9 cellular contexts compared by ENCODE assay signal in the genomic region with DNA sequence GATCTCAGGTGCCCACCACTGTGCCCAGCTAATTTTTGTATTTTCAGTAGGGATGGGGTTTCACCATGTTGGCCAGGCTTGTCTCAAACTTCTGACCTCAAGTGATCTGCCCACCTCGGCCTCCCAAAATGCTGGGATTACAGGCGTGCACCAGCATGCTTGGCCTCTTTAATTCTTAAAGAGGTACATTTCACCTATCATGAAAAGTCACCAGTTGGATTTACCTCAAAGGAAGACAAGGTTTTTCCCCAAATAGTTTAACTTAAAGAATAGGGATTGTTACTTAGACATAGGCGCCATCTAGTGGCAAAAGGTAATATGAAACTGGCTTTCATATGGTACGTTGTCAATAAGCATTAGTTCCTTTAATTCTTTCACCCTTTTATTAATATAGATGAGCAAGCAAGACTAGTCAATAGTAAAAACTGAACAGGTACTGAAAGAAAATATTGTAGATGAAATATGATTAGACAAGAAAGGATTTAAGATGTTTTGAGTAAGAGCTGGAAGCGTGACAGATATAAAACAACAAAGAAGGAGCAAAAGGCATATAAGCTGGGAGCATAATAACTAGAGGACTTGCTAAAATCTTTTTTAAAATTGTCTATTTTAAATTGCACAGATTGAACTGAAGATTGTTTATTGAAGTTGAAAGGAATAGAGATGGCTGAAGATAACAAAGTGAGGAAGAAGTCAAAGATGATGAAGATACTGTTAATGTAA. TPM values are rescaled to one million over a fixed set of nuclear protein-coding genes. Genes with fewer than 3 reads are reported as not detected.
DNase-seq lines count a peak whose midpoint lies in the region; ATAC-seq, FAIRE-seq and TF ChIP-seq lines count a peak whose summit lies in the region.
"Had no signal": no experiment of that assay in that cellular context is flagged by ENCODE, and none has a peak within 500 bp of the region (broad histone marks: within the 10 kb centered on the region; RNA-seq: fewer than 3 reads in every experiment).

No MANE protein-coding gene starts in this region.

- WGBS in K562 (ENCODE audit: insufficient coverage, low coverage, missing lambda C conversion rate), result 15% methylated on average over 5 of the region's 5 CpGs

- POLR2A ChIA-PET in K562 (lab: Yijun Ruan, JAX), result interaction anchor here (0.7 to 1.0 kb wide), 2 partner anchors 9 to 116 kb away, joined by 3 read pairs; no protein-coding TSS in a partner anchor

- peak; percentile 58 for FAIRE-seq in K562 (lab: Jason Lieb, UNC)

- peaks cover 4% of the 10 kb centered on the region for H3K9me3 ChIP-seq in K562 (replicated peaks; ENCODE audit: control insufficient read depth, insufficient read depth, low read depth, low read length)
- H3K9me3 ChIP-seq in uterus, result no peaks in the 10 kb centered on the region
- H3K9me3 ChIP-seq: BLaER1 had no signal

- H3K27me3 ChIP-seq in K562 (ENCODE audit: control insufficient read depth in 2 of 2, insufficient read depth in 2 of 2, low read length in 2 of 2) (no peaks in the 10 kb centered on the region), uterus (peaks cover 0 to 4% of the 10 kb centered on the region in 2 donors)
- H3K27me3 ChIP-seq: BLaER1 had no signal

- H3K79me2 ChIP-seq in K562 (ENCODE audit: control insufficient read depth, insufficient read depth, low read length), result no peaks in the 10 kb centered on the region

- H3K4me2 ChIP-seq in K562 (ENCODE audit: insufficient read depth, low read length), result no peak overlapping the region
- H3K4me2 ChIP-seq: BLaER1 had no signal

- in situ Hi-C loops in K562 (cut with MboI), result loop anchor here (25.0 kb wide), 2 partner anchors 864 to 1039 kb away; partner anchors contain the start of gene IFIH1

- H4K20me1 ChIP-seq in K562 (replicated peaks; ENCODE audit: control insufficient read depth, insufficient read depth, low read length), result no peaks in the 10 kb centered on the region
- H4K20me1 ChIP-seq: BLaER1 had no signal

- H3K36me3 ChIP-seq in K562 (ENCODE audit: control insufficient read depth, insufficient read depth, low read length) (no peaks in the 10 kb centered on the region), uterus (no peaks in the 10 kb centered on the region)
- H3K36me3 ChIP-seq: BLaER1 had no signal

- no TSS peak for BruUV-seq in K562 (replicated peaks; lab: Mats Ljungman, UMichigan)

- peak in 2 of 3 experiments; percentile 56 to 62 for DNase-seq in NCI-H1417 (lab: John Stamatoyannopoulos, UW)
- DNase-seq in NCI-H1417 treated with DMSO at 0.1 percent for 48 hours (lab: John Stamatoyannopoulos, UW), result no peak
- DNase-seq in NCI-H526 treated with DMSO at 0.1 percent for 48 hours (lab: John Stamatoyannopoulos, UW), result peak; percentile 30
- DNase-seq in K562 (ENCODE audit: extremely low read depth in 1 of 4, low spot score in 3 of 4), result peak; percentile 42 to 79 (median 45)
- no peak for DNase-seq in left lobe of liver (ENCODE audit: low spot score)
- DNase-seq in uterus, result no peak

- ATAC-seq in GM19351 (IDR thresholded peaks at IDR 0.05; ENCODE audit: unreplicated experiment) (peak; percentile 86), HG03460 (IDR thresholded peaks at IDR 0.05; ENCODE audit: unreplicated experiment) (peak; percentile 80), K562 (peak; percentile 84), left lobe of liver (peak; percentile 83)

- H3K27ac ChIP-seq in K562 (ENCODE audit: extremely low read depth, low read depth, low read length), result no peak overlapping the region
- H3K27ac ChIP-seq in uterus, result no peak overlapping the region
- H3K27ac ChIP-seq: BLaER1 had no signal

- intact Hi-C loops in K562 (cut with micrococcal nuclease), result loop anchor here (1.0 to 10.0 kb wide), 6 partner anchors 22 to 1168 kb away; no protein-coding TSS in a partner anchor
- intact Hi-C loops in uterus (cut with DNase I; ENCODE audit: low total_unique reads), result no loop called here

- H2AFZ ChIP-seq in K562 (ENCODE audit: low read depth, low read length), result no peak overlapping the region

- no peak for TF ChIP-seq EP300 in K562 (IDR thresholded peaks at IDR 0.05; ENCODE audit: low read length)

- TF ChIP-seq CTCF in K562 (IDR thresholded peaks at IDR 0.05 in 2 of 3, conservative IDR thresholded peaks at IDR 0.05 in 1 of 3; ENCODE audit: insufficient read depth in 2 of 3, low read depth in 1 of 3, low read length in 3 of 3) (peak; percentile 59 to 74 (median 64); a peak in 5 of 6 replicates), uterus (IDR thresholded peaks at IDR 0.05) (peak; percentile 42 to 52 (median 44))

- peak; percentile 53 to 92 for TF ChIP-seq RAD21 in K562 (CRISPR knock-in tag; conservative IDR thresholded peaks at IDR 0.05 in 1 of 2, IDR thresholded peaks at IDR 0.05 in 1 of 2)

- TF ChIP-seq POLR2A in K562 (conservative IDR thresholded peaks at IDR 0.05) (no peak), uterus (IDR thresholded peaks at IDR 0.05) (no peak)

- CTCF ChIA-PET in K562 (lab: Yijun Ruan, JAX; ENCODE audit: low intra/inter-chr PET ratio), result interaction anchor here (0.6 to 1.4 kb wide), 5 partner anchors 22 to 1021 kb away, joined by 3 to 5 read pairs (median 3); no protein-coding TSS in a partner anchor

- H3K4me3 ChIP-seq in K562 (no peak overlapping the region), uterus (no peak overlapping the region)
- H3K4me3 ChIP-seq: BLaER1 had no signal

- H3K9me1 ChIP-seq in K562 (ENCODE audit: control insufficient read depth, insufficient read depth, low read length), result no peaks in the 10 kb centered on the region

- H3K9ac ChIP-seq in K562 (ENCODE audit: insufficient read depth in 1 of 2, low read depth in 2 of 2, low read length in 2 of 2), result no peak overlapping the region
- H3K9ac ChIP-seq: BLaER1 had no signal

- H3K4me1 ChIP-seq in K562 (replicated peaks in 1 of 2; ENCODE audit: control insufficient read depth in 2 of 2, insufficient read depth in 2 of 2, low read length in 2 of 2), result no peaks in the 10 kb centered on the region
- no peaks in the 10 kb centered on the region for H3K4me1 ChIP-seq in uterus
- H3K4me1 ChIP-seq: BLaER1 had no signal

TF ChIP-seq in K562, 482 proteins besides CTCF, POLR2A, EP300 and RAD21 (continues in another document):
- TF ChIP-seq NR2F6 (CRISPR knock-in tag; IDR thresholded peaks at IDR 0.05) (no peak), NRF1 (conservative IDR thresholded peaks at IDR 0.05 in 1 of 2, IDR thresholded peaks at IDR 0.05 in 1 of 2) (no peak), PHTF2 (CRISPR knock-in tag; IDR thresholded peaks at IDR 0.05) (no peak), POLR2H (tag; IDR thresholded peaks at IDR 0.05; ENCODE audit: low read depth) (0 out of 2 replicates have a peak, but pooled peaks have one; percentile 23), ZZZ3 (IDR thresholded peaks at IDR 0.05) (no peak), SFPQ (IDR thresholded peaks at IDR 0.05; ENCODE audit: low read depth, low read length) (no peak), RBM34 (IDR thresholded peaks at IDR 0.05; ENCODE audit: borderline replicate concordance, insufficient read depth, low read length) (no peak), LCOR (CRISPR knock-in tag; IDR thresholded peaks at IDR 0.05) (0 out of 2 replicates have a peak, but pooled peaks have one; percentile 22), ZNF586 (CRISPR knock-in tag; conservative IDR thresholded peaks at IDR 0.05) (no peak), ZNF165 (CRISPR knock-in tag; IDR thresholded peaks at IDR 0.05; ENCODE audit: borderline replicate concordance) (no peak)
- TF ChIP-seq, protein P1, sequence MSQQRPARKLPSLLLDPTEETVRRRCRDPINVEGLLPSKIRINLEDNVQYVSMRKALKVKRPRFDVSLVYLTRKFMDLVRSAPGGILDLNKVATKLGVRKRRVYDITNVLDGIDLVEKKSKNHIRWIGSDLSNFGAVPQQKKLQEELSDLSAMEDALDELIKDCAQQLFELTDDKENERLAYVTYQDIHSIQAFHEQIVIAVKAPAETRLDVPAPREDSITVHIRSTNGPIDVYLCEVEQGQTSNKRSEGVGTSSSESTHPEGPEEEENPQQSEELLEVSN (IDR thresholded peaks at IDR 0.05; ENCODE audit: borderline replicate concordance in 1 of 2, extremely low read depth in 1 of 2, insufficient read depth in 1 of 2, insufficient read length in 1 of 2, low read depth in 1 of 2, low read length in 1 of 2, poor library complexity in 1 of 2, severe bottlenecking in 1 of 2), result no peak

RNA-seq across cellular contexts. Expression of gene PSMD14, which starts 35.0 kb away (rescaled TPM):
- 53.3 and 114 TPM in 2 replicates for total RNA-seq in K562 (2011; cell fraction: chromatin; rRNA removed; ENCODE audit: low replicate concordance)
- total RNA-seq in K562 (2011; cell fraction: nucleolus; rRNA removed), result 35.0 and 41.6 TPM in 2 replicates
- total RNA-seq in K562 (2011; cell fraction: nucleoplasm; rRNA removed), result 70.9 and 83.6 TPM in 2 replicates
- total RNA-seq in K562 (2014; rRNA removed), result 124 and 151 TPM in 2 replicates
- total RNA-seq in K562 (2014; rRNA removed; fragmentation: Illumina TruSeq; extraction: Trizol), result 242 and 282 TPM in 2 replicates
- total RNA-seq in K562 (2015; rRNA removed; fragmentation: Illumina TruSeq; extraction: Trizol), result 247 and 267 TPM in 2 replicates
- total RNA-seq in K562 (2021), result 166 and 175 TPM in 2 replicates
- 133 and 228 TPM in 2 replicates for polyA plus RNA-seq in K562 (2011; rRNA removed)
- 43.9 and 84.5 TPM in 2 replicates for polyA plus RNA-seq in K562 (2011; cell fraction: cytosol; rRNA removed)
- 30.7 and 50.5 TPM in 2 replicates for polyA plus RNA-seq in K562 (2011; cell fraction: nucleus; rRNA removed)
- polyA plus RNA-seq in K562 (2012), result 110 and 150 TPM in 2 replicates
- 179 and 182 TPM in 2 replicates for polyA plus RNA-seq in K562 (2014; fragmentation: Illumina TruSeq; extraction: Trizol)
- polyA plus RNA-seq in K562 (2014; fragmentation: Nextera tagmentation; extraction: Ambion mirVana), result 100 to 1,000 TPM; 496 to 515 TPM
- polyA plus RNA-seq in K562 (2014; rRNA removed), result 154 and 166 TPM in 2 replicates
- 179 and 231 TPM in 2 replicates for polyA minus RNA-seq in K562 (2011; rRNA and poly(A)+ RNA removed)
- 45.1 and 58.5 TPM in 2 replicates for polyA minus RNA-seq in K562 (2011; cell fraction: cytosol; rRNA and poly(A)+ RNA removed)
- polyA minus RNA-seq in K562 (2011; cell fraction: nucleus; rRNA and poly(A)+ RNA removed), result 89.4 and 138 TPM in 2 replicates
- total RNA-seq in left lobe of liver, result 20.4 TPM
- 10 to 100 TPM in 2 of 4 donors, 1 to 10 TPM in 2; 6.8 to 69.2 (median 14.6) TPM for total RNA-seq in uterus

Comparison
In these comparisons a context has a peak if more than half of its experiments do, and no peak if none do; other contexts are left out.
1. DNase-seq: peak in NCI-H1417 (2 of 3), NCI-H526 treated with DMSO at 0.1 percent for 48 hours (single experiment) and K562 (4 of 4); none in NCI-H1417 treated with DMSO at 0.1 percent for 48 hours (single experiment), left lobe of liver (single experiment) and uterus (0 of 2).
2. Peak in every context shown above with its lines, with median percentiles within 50 percentile points of each other: ATAC-seq.